Comparison of ENCODE assay signal across 16 cellular contexts in genomic region chr4:112086036-112086434, GRCh38.
"Had no signal": no experiment of that assay in that cellular context is flagged by ENCODE, and none has a peak within 500 bp of the region (broad histone marks: within the 10 kb centered on the region; RNA-seq: fewer than 3 reads in every experiment).

No MANE protein-coding gene starts in this region.

- H3K9me3 ChIP-seq: lower lobe of right lung had no signal

- H3K27me3 Mint-ChIP-seq: stimulated activated memory B cell treated with anti-CD40 and anti-IgM and Interleukin-4, amounts not matched to agents 10 μg/mL and 1 μg/mL and 100 μg/mL, for 72 hours had no signal

- H3K4me1 Mint-ChIP-seq: activated naive CD4-positive, alpha-beta T cell treated with anti-CD3 and anti-CD28 coated beads, Interleukin-2, amount 50 U/mL, for 24 hours; immature natural killer cell; stimulated activated memory B cell treated with anti-CD40 and anti-IgM and Interleukin-4, amounts not matched to agents 10 μg/mL and 1 μg/mL and 100 μg/mL, for 72 hours had no signal

- H3K4me1 ChIP-seq: lower lobe of right lung had no signal

- H3K27ac ChIP-seq: foreskin keratinocyte, lower lobe of right lung had no signal

- H3K27me3 ChIP-seq: foreskin keratinocyte had no signal

- H3K4me3 ChIP-seq: lower lobe of right lung had no signal

- DNase-seq: activated CD4-positive, alpha-beta memory T cell treated with anti-CD3 and anti-CD28 coated beads, Interleukin-2, amount 10 ng/mL, durations not matched to agents 7 days and 5 days; activated CD4-positive, alpha-beta T cell treated with anti-CD3 and anti-CD28 coated beads for 4 hours; activated effector memory CD4-positive, alpha-beta T cell treated with Interleukin-2 at 50 U/mL for 16 hours; activated T-cell treated with anti-CD3 and anti-CD28 coated beads, Interleukin-2, amount 50 U/mL, for 24 hours; amniotic stem cell; caudate nucleus; foreskin keratinocyte; head of caudate nucleus; immature natural killer cell; lower lobe of right lung; naive thymus-derived CD4-positive, alpha-beta T cell; retina; stimulated activated CD4-positive, alpha-beta T cell treated with anti-CD3 and anti-CD28 coated beads, Interleukin-2, amount 100 ng/mL, for 48 hours had no signal

- H3K27ac Mint-ChIP-seq: activated CD4-positive, alpha-beta memory T cell treated with anti-CD3 and anti-CD28 coated beads, Interleukin-2, amount 10 ng/mL, durations not matched to agents 7 days and 5 days; activated naive CD4-positive, alpha-beta T cell treated with anti-CD3 and anti-CD28 coated beads, Interleukin-2, amount 50 U/mL, for 24 hours; activated T-cell treated with anti-CD3 and anti-CD28 coated beads, Interleukin-2, amount 50 U/mL, for 24 hours; immature natural killer cell; naive thymus-derived CD4-positive, alpha-beta T cell; stimulated activated memory B cell treated with anti-CD40 and anti-IgM and Interleukin-4, amounts not matched to agents 10 μg/mL and 1 μg/mL and 100 μg/mL, for 72 hours had no signal

- H3K36me3 ChIP-seq: lower lobe of right lung had no signal

- H3K9me3 Mint-ChIP-seq: activated CD4-positive, alpha-beta memory T cell treated with anti-CD3 and anti-CD28 coated beads, Interleukin-2, amount 10 ng/mL, durations not matched to agents 7 days and 5 days; activated naive CD4-positive, alpha-beta T cell treated with anti-CD3 and anti-CD28 coated beads, Interleukin-2, amount 50 U/mL, for 24 hours; activated T-cell treated with anti-CD3 and anti-CD28 coated beads, Interleukin-2, amount 50 U/mL, for 24 hours; immature natural killer cell; naive thymus-derived CD4-positive, alpha-beta T cell; stimulated activated memory B cell treated with anti-CD40 and anti-IgM and Interleukin-4, amounts not matched to agents 10 μg/mL and 1 μg/mL and 100 μg/mL, for 72 hours had no signal

- H3K4me3 Mint-ChIP-seq: activated CD4-positive, alpha-beta memory T cell treated with anti-CD3 and anti-CD28 coated beads, Interleukin-2, amount 10 ng/mL, durations not matched to agents 7 days and 5 days; activated naive CD4-positive, alpha-beta T cell treated with anti-CD3 and anti-CD28 coated beads, Interleukin-2, amount 50 U/mL, for 24 hours; activated T-cell treated with anti-CD3 and anti-CD28 coated beads, Interleukin-2, amount 50 U/mL, for 24 hours; immature natural killer cell; stimulated activated memory B cell treated with anti-CD40 and anti-IgM and Interleukin-4, amounts not matched to agents 10 μg/mL and 1 μg/mL and 100 μg/mL, for 72 hours had no signal

- H3K36me3 Mint-ChIP-seq: activated naive CD4-positive, alpha-beta T cell treated with anti-CD3 and anti-CD28 coated beads, Interleukin-2, amount 50 U/mL, for 24 hours; immature natural killer cell; naive thymus-derived CD4-positive, alpha-beta T cell; stimulated activated memory B cell treated with anti-CD40 and anti-IgM and Interleukin-4, amounts not matched to agents 10 μg/mL and 1 μg/mL and 100 μg/mL, for 72 hours had no signal

- ATAC-seq: foreskin keratinocyte; left colon; stimulated activated memory B cell treated with anti-CD40 and anti-IgM and Interleukin-4, amounts not matched to agents 10 μg/mL and 1 μg/mL and 100 μg/mL, for 72 hours had no signal
